Comparison of ENCODE assay signal across 9 cellular contexts in the genomic region with DNA sequence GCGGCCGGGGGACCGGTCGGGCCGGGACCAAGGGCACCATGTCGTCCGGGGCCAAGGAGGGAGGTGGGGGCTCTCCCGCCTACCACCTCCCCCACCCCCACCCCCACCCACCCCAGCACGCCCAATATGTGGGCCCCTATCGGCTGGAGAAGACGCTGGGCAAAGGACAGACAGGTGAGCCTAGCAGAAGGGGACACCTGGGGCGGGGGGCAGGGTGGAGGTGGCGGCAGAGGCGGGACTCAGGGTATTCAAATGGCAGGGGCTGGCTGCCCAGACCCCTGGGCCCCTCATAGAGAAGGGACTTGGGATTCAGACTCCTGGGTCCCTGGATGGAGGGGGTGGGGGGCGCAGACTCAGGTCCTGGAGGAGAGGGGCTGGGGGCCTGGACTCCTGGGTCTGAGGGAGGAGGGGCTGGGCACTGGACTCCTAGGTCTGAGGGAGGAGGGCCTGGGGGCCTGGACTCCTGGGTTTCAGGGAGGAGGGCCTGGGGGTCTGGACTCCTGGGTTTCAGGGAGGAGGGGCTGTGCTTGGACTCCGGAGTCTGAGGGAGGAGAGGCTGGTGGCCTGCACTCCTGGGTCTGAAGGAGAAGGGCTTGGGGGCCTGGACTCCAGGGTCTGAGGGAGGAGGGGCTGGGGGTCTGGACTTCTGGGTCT. TPM values are rescaled to one million over a fixed set of nuclear protein-coding genes. Genes with fewer than 3 reads are reported as not detected.
DNase-seq lines count a peak whose midpoint lies in the region; ATAC-seq, FAIRE-seq and TF ChIP-seq lines count a peak whose summit lies in the region.
"Had no signal": no experiment of that assay in that cellular context is flagged by ENCODE, and none has a peak within 500 bp of the region (broad histone marks: within the 10 kb centered on the region; RNA-seq: fewer than 3 reads in every experiment).

No MANE protein-coding gene starts in this region.

- peak overlapping the region; percentile 72 to 84 for H3K4me3 Mint-ChIP-seq in H9

- H3K36me3 ChIP-seq in Peyer's patch (no peaks in the 10 kb centered on the region), fibroblast of lung (ENCODE audit: control insufficient read depth, insufficient read depth, low read length) (peaks cover 5% of the 10 kb centered on the region), sigmoid colon (peaks cover 0 to 18% (median 0%) of the 10 kb centered on the region in 4 donors)

- no peak overlapping the region; the same call in 1 of the 2 replicates for H3K4ac ChIP-seq in H9 (ENCODE audit: low read depth, low read length)

- H3K27me3 ChIP-seq in H9 (ENCODE audit: insufficient read depth, low read length): no peaks in the 10 kb centered on the region
- H3K27me3 ChIP-seq in Peyer's patch: no peaks in the 10 kb centered on the region
- H3K27me3 ChIP-seq in fibroblast of lung (ENCODE audit: control insufficient read depth, insufficient read depth, low read length): no peaks in the 10 kb centered on the region
- no peaks in the 10 kb centered on the region for H3K27me3 ChIP-seq in sigmoid colon

- no peak overlapping the region for H3K56ac ChIP-seq in H9 (ENCODE audit: insufficient read length, low read depth, low read length)

- no peak overlapping the region for H2BK5ac ChIP-seq in H9 (ENCODE audit: insufficient read length, low read length)

- no peak for TF ChIP-seq EP300 in sigmoid colon (IDR thresholded peaks at IDR 0.05)

- H3K9me3 ChIP-seq in H9 (ENCODE audit: control insufficient read depth, low read depth, low read length) (no peaks in the 10 kb centered on the region), Peyer's patch (no peaks in the 10 kb centered on the region), fibroblast of lung (ENCODE audit: control insufficient read depth, insufficient read depth, low read depth, low read length) (no peaks in the 10 kb centered on the region), sigmoid colon (no peaks in the 10 kb centered on the region)

- no peak overlapping the region for H3K9ac ChIP-seq in H9 (ENCODE audit: extremely low read depth, insufficient read length, low read length)
- peak overlapping the region; percentile 23 for H3K9ac ChIP-seq in fibroblast of lung (ENCODE audit: insufficient read depth, low read length)

- no peak overlapping the region for H3K14ac ChIP-seq in H9 (ENCODE audit: insufficient read depth, low read length)

- no peaks in the 10 kb centered on the region; a peak in 1 of 5 replicates for H3K9me3 Mint-ChIP-seq in H9

- H3K4me1 ChIP-seq in H9 (ENCODE audit: insufficient read depth, low read length) (no peaks in the 10 kb centered on the region; the same call in 1 of the 2 replicates), Peyer's patch (peaks cover 0 to 17% (median 5%) of the 10 kb centered on the region in 4 donors), fibroblast of lung (ENCODE audit: control insufficient read depth, extremely low read depth, insufficient read depth, low read length) (peaks cover 3% of the 10 kb centered on the region), sigmoid colon (peaks cover 0 to 35% (median 28%) of the 10 kb centered on the region in 4 donors)

- WGBS in H9 (ENCODE audit: extremely low coverage, insufficient read length, low lambda C conversion rate): no CpG with 5 or more reads among the region's 16 CpGs
- 21 to 34% methylated on average over 16 of the region's 16 CpGs for WGBS in sigmoid colon, 2 donors

- intact Hi-C loops in sigmoid colon (cut with DNase I): loop anchor here (5.0 to 10.0 kb wide), 3 partner anchors 58 to 210 kb away; a partner anchor contains a TSS

- H4K20me1 ChIP-seq in H9 (ENCODE audit: control insufficient read depth, insufficient read depth, insufficient read length): no peaks in the 10 kb centered on the region
- no peaks in the 10 kb centered on the region for H4K20me1 ChIP-seq in fibroblast of lung (ENCODE audit: control insufficient read depth, extremely low read depth, insufficient read depth, low read length)

- H2BK12ac ChIP-seq in H9 (ENCODE audit: insufficient read length, low read depth, low read length): no peak overlapping the region

- peak overlapping the region; percentile 28 for H3K4me2 ChIP-seq in H9 (ENCODE audit: insufficient read depth, insufficient read length, low read length)
- H3K4me2 ChIP-seq in fibroblast of lung (ENCODE audit: extremely low read depth, insufficient read depth, low read length): peak overlapping the region; percentile 80

- no peaks in the 10 kb centered on the region for H3K79me2 ChIP-seq in H9 (ENCODE audit: insufficient read depth, low read length)
- no peaks in the 10 kb centered on the region for H3K79me2 ChIP-seq in fibroblast of lung (ENCODE audit: control insufficient read depth, insufficient read depth, low read length)

- no peak overlapping the region for H2AK5ac ChIP-seq in H9 (ENCODE audit: insufficient read length, low read length)

- no peak overlapping the region for H3K18ac ChIP-seq in H9 (ENCODE audit: insufficient read length, low read depth, low read length)

- H2BK20ac ChIP-seq in H9 (ENCODE audit: low read depth, low read length, poor library complexity, severe bottlenecking): no peak overlapping the region

- no peak for FAIRE-seq in frontal cortex (lab: Jason Lieb, UNC)

- H3K36me3 Mint-ChIP-seq in H9 (ENCODE audit: insufficient read depth in 1 of 3, low read depth in 3 of 3): peaks cover under 1 to 19% (median 15%) of the 10 kb centered on the region in 3 experiments; a peak in 6 of 7 replicates

- no peak overlapping the region for H2BK120ac ChIP-seq in H9 (ENCODE audit: low read depth, low read length, poor library complexity, severe bottlenecking)

- H3K27ac Mint-ChIP-seq in H9: peak overlapping the region in 2 of 3 experiments; percentile 80 to 86; a peak in 2 of 7 replicates

- no peaks in the 10 kb centered on the region for H3K79me1 ChIP-seq in H9 (ENCODE audit: insufficient read depth, low read depth, low read length, poor library complexity, severe bottlenecking)

- ATAC-seq in HG03196 (IDR thresholded peaks at IDR 0.05; ENCODE audit: unreplicated experiment): no peak
- ATAC-seq: left lobe of liver had no signal

- no peaks in the 10 kb centered on the region; the same call in 1 of the 2 replicates for H3K27me3 Mint-ChIP-seq in H9 (ENCODE audit: low read depth)

- H4K5ac ChIP-seq in H9 (ENCODE audit: insufficient read length, low read depth, low read length): no peak overlapping the region

- no peak overlapping the region for H2BK15ac ChIP-seq in H9 (ENCODE audit: low read depth, low read length)

- H2AFZ ChIP-seq in H9 (ENCODE audit: low read length) (no peak overlapping the region), fibroblast of lung (ENCODE audit: low read length) (no peak overlapping the region)

- H4K8ac ChIP-seq in H9 (replicated peaks; ENCODE audit: insufficient read length, low read depth, low read length): no peak overlapping the region

- H3K23me2 ChIP-seq in H9 (ENCODE audit: insufficient read length, low read depth, low read length, poor library complexity, severe bottlenecking): peaks cover 9% of the 10 kb centered on the region

- no peak overlapping the region for H3T11ph ChIP-seq in H9 (ENCODE audit: low read length)

- H3K4me3 ChIP-seq in Peyer's patch (peak overlapping the region; percentile 24 to 61 (median 47)), fibroblast of lung (replicated peaks in 1 of 4; ENCODE audit: control extremely low read depth in 1 of 4, insufficient read depth in 1 of 4, low read depth in 3 of 4, low read length in 4 of 4) (peak overlapping the region; percentile 29 to 52 (median 42)), sigmoid colon (peak overlapping the region; percentile 47 to 95 (median 80))

- no peak overlapping the region for H3K23ac ChIP-seq in H9 (ENCODE audit: insufficient read length, low read depth, low read length)

- TF ChIP-seq POLR2A in Peyer's patch (IDR thresholded peaks at IDR 0.05) (no peak), sigmoid colon (IDR thresholded peaks at IDR 0.05) (no peak)

- no peak for TF ChIP-seq CTCF in H9 (conservative IDR thresholded peaks at IDR 0.05)
- TF ChIP-seq CTCF in Peyer's patch (IDR thresholded peaks at IDR 0.05): no peak
- TF ChIP-seq CTCF in fibroblast of lung (conservative IDR thresholded peaks at IDR 0.05 in 1 of 2, IDR thresholded peaks at IDR 0.05 in 1 of 2; ENCODE audit: low read depth in 1 of 2, low read length in 2 of 2): no peak
- no peak for TF ChIP-seq CTCF in sigmoid colon (IDR thresholded peaks at IDR 0.05)

- H3K27ac ChIP-seq in H9 (ENCODE audit: insufficient read length, low read depth, low read length) (no peak overlapping the region), Peyer's patch (peak overlapping the region; percentile 57 to 81 (median 71)), fibroblast of lung (ENCODE audit: insufficient read depth, low read length) (no peak overlapping the region), sigmoid colon (peak overlapping the region; percentile 87 to 93 (median 90))

- DNase-seq in H9: peak; percentile 67
- DNase-seq in Peyer's patch: no peak
- no peak for DNase-seq in fibroblast of lung (ENCODE audit: low read depth in 2 of 2)
- DNase-seq in sigmoid colon: no peak
- DNase-seq in frontal cortex (ENCODE audit: low spot score in 2 of 2): no peak
- no peak for DNase-seq in HCEC 1CT
- DNase-seq: NCI-H226 had no signal

- peaks cover 15 to 27% of the 10 kb centered on the region in 2 experiments for H3K4me1 Mint-ChIP-seq in H9

- no peak overlapping the region for H4K91ac ChIP-seq in H9 (ENCODE audit: insufficient read length, low read depth, low read length)

RNA-seq across cellular contexts. Expression of a gene that starts 0.7 kb away (rescaled TPM):
- total RNA-seq in H9 (2021) (43.5 and 47.0 TPM in 2 replicates), Peyer's patch (1 to 10 TPM in 3 of 4 donors, under 1 TPM in 1; 0.35 to 6.6 (median 3.0) TPM), fibroblast of lung (3.9 and 5.1 TPM in 2 replicates), sigmoid colon (10 to 100 TPM in 2 of 4 donors, 1 to 10 TPM in 2; 3.9 to 20.6 (median 10.8) TPM), frontal cortex (81.1 TPM)
- polyA plus RNA-seq in fibroblast of lung (5.1 and 8.4 TPM in 2 replicates), sigmoid colon (1 to 10 TPM in 2 of 3 donors, not detected in 1; 2.9 to 4.2 TPM)
- polyA plus RNA-seq in fibroblast of lung (2012): 3.2 and 4.5 TPM in 2 replicates
- polyA minus RNA-seq in fibroblast of lung (ENCODE audit: low replicate concordance): 5.6 TPM in 2 replicates

RNA-seq across cellular contexts. Expression of a gene that starts 4.6 kb away (rescaled TPM):
- 47.4 and 50.7 TPM in 2 replicates for total RNA-seq in H9 (2021)
- total RNA-seq in Peyer's patch: 10 to 100 TPM; 14.4 to 38.0 (median 25.6) TPM
- 19.8 and 21.5 TPM in 2 replicates for total RNA-seq in fibroblast of lung
- 12.5 and 15.8 TPM in 2 replicates for polyA plus RNA-seq in fibroblast of lung
- 26.9 and 42.7 TPM in 2 replicates for polyA plus RNA-seq in fibroblast of lung (2012)
- 20.4 and 22.7 TPM in 2 replicates for polyA minus RNA-seq in fibroblast of lung (ENCODE audit: low replicate concordance)
- total RNA-seq in sigmoid colon: 10 to 100 TPM; 19.7 to 30.5 (median 23.8) TPM
- 10 to 100 TPM; 31.8 to 62.7 (median 32.4) TPM for polyA plus RNA-seq in sigmoid colon
- total RNA-seq in frontal cortex: 28.9 TPM

RNA-seq across cellular contexts. Expression of a gene that starts 25.7 kb away (rescaled TPM):
- total RNA-seq in H9 (2021) (76.2 and 79.7 TPM in 2 replicates), Peyer's patch (100 to 1,000 TPM in 2 of 4 donors, 10 to 100 TPM in 2; 71.2 to 123 (median 94.8) TPM), fibroblast of lung (19.3 and 34.0 TPM in 2 replicates), sigmoid colon (10 to 100 TPM; 17.1 to 46.8 (median 24.9) TPM), frontal cortex (11.0 TPM)
- polyA plus RNA-seq in fibroblast of lung (28.5 and 43.1 TPM in 2 replicates), sigmoid colon (10 to 100 TPM; 19.8 to 78.1 (median 22.9) TPM)
- 31.9 and 51.3 TPM in 2 replicates for polyA plus RNA-seq in fibroblast of lung (2012)
- polyA minus RNA-seq in fibroblast of lung (ENCODE audit: low replicate concordance): 114 and 154 TPM in 2 replicates

RNA-seq across cellular contexts. Expression of a gene that starts 40.6 kb away (rescaled TPM):
- total RNA-seq in H9 (2021): 0.63 TPM in 1 of 2 replicates, not detected in the other
- total RNA-seq in Peyer's patch: 100 to 1,000 TPM in 3 of 4 donors, 10 to 100 TPM in 1; 26.4 to 235 (median 199) TPM
- not detected in 2 replicates for total RNA-seq in fibroblast of lung
- not detected in 2 replicates for polyA plus RNA-seq in fibroblast of lung
- polyA plus RNA-seq in fibroblast of lung (2012): not detected in 2 replicates
- not detected in 2 replicates for polyA minus RNA-seq in fibroblast of lung (ENCODE audit: low replicate concordance)
- total RNA-seq in sigmoid colon: 1 to 10 TPM in 3 of 4 donors, not detected in 1; 2.4 to 6.1 (median 4.1) TPM
- 10 to 100 TPM in 2 of 3 donors, 1 to 10 TPM in 1; 8.4 to 18.7 (median 11.8) TPM for polyA plus RNA-seq in sigmoid colon
- not detected for total RNA-seq in frontal cortex

RNA-seq across cellular contexts. Expression of a gene that starts 55.1 kb away (rescaled TPM):
- total RNA-seq in H9 (2021): 53.7 and 54.5 TPM in 2 replicates
- total RNA-seq in Peyer's patch: 10 to 100 TPM; 14.4 to 45.6 (median 43.9) TPM
- total RNA-seq in fibroblast of lung: 4.1 and 4.6 TPM in 2 replicates
- 1.9 and 2.5 TPM in 2 replicates for polyA plus RNA-seq in fibroblast of lung
- polyA plus RNA-seq in fibroblast of lung (2012): 1.8 and 2.0 TPM in 2 replicates
- polyA minus RNA-seq in fibroblast of lung (ENCODE audit: low replicate concordance): 0.39 and 1.0 TPM in 2 replicates
- 10 to 100 TPM in 2 of 4 donors, 1 to 10 TPM in 2; 7.5 to 12.7 (median 9.6) TPM for total RNA-seq in sigmoid colon
- polyA plus RNA-seq in sigmoid colon: 10 to 100 TPM in 1 of 3 donors, 1 to 10 TPM in 2; 3.0 to 14.8 (median 3.5) TPM
- 5.7 TPM for total RNA-seq in frontal cortex

Comparison
In these comparisons a context has a peak if more than half of its experiments do, and no peak if none do; other contexts are left out.
1. H3K27ac ChIP-seq: peak in Peyer's patch (4 of 4) and sigmoid colon (4 of 4); none in H9 (single experiment) and fibroblast of lung (single experiment).
2. Peak in every context shown above with its lines, with median percentiles within 50 percentile points of each other: H3K4me3 ChIP-seq.